ENCODE assay signal across 8 cellular contexts in genomic region chr2:86035883-86036789, GRCh38.
DNase-seq lines count a peak whose midpoint lies in the region; ATAC-seq and TF ChIP-seq lines count a peak whose summit lies in the region.

No MANE protein-coding gene starts in this region.

- H3K4me1 ChIP-seq in transverse colon: peaks cover 26 to 42% (median 33%) of the 10 kb centered on the region in 4 donors

- H3K27ac ChIP-seq in CD4-positive, alpha-beta T cell (ENCODE audit: low read depth, low read length): peak overlapping the region; percentile 88
- H3K27ac ChIP-seq in transverse colon: peak overlapping the region; percentile 82 to 87 (median 85)

- in situ Hi-C loops in transverse colon (cut with MboI; ENCODE audit: low pct_ligation_motif_present in 1 of 4, low pct_unique_long_range_greater_than_20kb in 1 of 4, low sequenced_read_pairs in 3 of 4): no loop called here

- H3K27me3 Mint-ChIP-seq in CD4-positive, alpha-beta T cell: peaks cover 4% of the 10 kb centered on the region
- no peaks in the 10 kb centered on the region for H3K27me3 Mint-ChIP-seq in activated T-helper 17 cell treated with anti-CD3 and anti-CD28 coated beads, Interleukin-2, amount 50 U/mL, for 72 hours

- H3K27ac Mint-ChIP-seq in CD4-positive, alpha-beta T cell: peak overlapping the region; percentile 97
- H3K27ac Mint-ChIP-seq in activated T-helper 17 cell treated with anti-CD3 and anti-CD28 coated beads, Interleukin-2, amount 50 U/mL, for 72 hours: peak overlapping the region; percentile 94

- peak; percentile 46 for TF ChIP-seq CTCF in CD4-positive, alpha-beta T cell (IDR thresholded peaks at IDR 0.05)
- peak; percentile 74 for TF ChIP-seq CTCF in fibroblast of the aortic adventitia (IDR thresholded peaks at IDR 0.05; ENCODE audit: insufficient read depth, low read length)
- TF ChIP-seq CTCF in transverse colon (IDR thresholded peaks at IDR 0.05): peak in 3 of 5 experiments; percentile 11 to 36 (median 25)

- WGBS in transverse colon (ENCODE audit: low coverage in 1 of 2), 2 donors: 16 to 40% methylated on average over 1 to 12 of the region's 12 CpGs

- peaks cover 45% of the 10 kb centered on the region for H3K36me3 Mint-ChIP-seq in CD4-positive, alpha-beta T cell (ENCODE audit: low read depth)
- H3K36me3 Mint-ChIP-seq in activated T-helper 17 cell treated with anti-CD3 and anti-CD28 coated beads, Interleukin-2, amount 50 U/mL, for 72 hours (ENCODE audit: low read depth): peaks cover 98% of the 10 kb centered on the region

- peak overlapping the region; percentile 78 for H3K4me3 Mint-ChIP-seq in CD4-positive, alpha-beta T cell
- H3K4me3 Mint-ChIP-seq in activated T-helper 17 cell treated with anti-CD3 and anti-CD28 coated beads, Interleukin-2, amount 50 U/mL, for 72 hours: peak overlapping the region; percentile 81

- TF ChIP-seq POLR2A in transverse colon (IDR thresholded peaks at IDR 0.05): no peak

- no peaks in the 10 kb centered on the region for H3K27me3 ChIP-seq in CD4-positive, alpha-beta T cell (ENCODE audit: control insufficient read depth, insufficient read depth, low read length)
- H3K27me3 ChIP-seq in transverse colon: no peaks in the 10 kb centered on the region

- no peaks in the 10 kb centered on the region for H3K9me3 Mint-ChIP-seq in CD4-positive, alpha-beta T cell
- no peaks in the 10 kb centered on the region for H3K9me3 Mint-ChIP-seq in activated T-helper 17 cell treated with anti-CD3 and anti-CD28 coated beads, Interleukin-2, amount 50 U/mL, for 72 hours

- no peak for TF ChIP-seq EP300 in transverse colon (IDR thresholded peaks at IDR 0.05; ENCODE audit: low read depth)

- POLR2A ChIA-PET in CD4-positive, alpha-beta T cell (lab: Charles Lee): interaction anchor here (0.6 to 5.3 kb wide), 14 partner anchors 9 to 1468 kb away, joined by 3 to 75 read pairs (median 6); partner anchors contain the start of genes KDM3A, POLR1A, PTCD3 and ST3GAL5

- DNase-seq in CD4-positive, alpha-beta T cell: peak; percentile 47 to 83 (median 67)
- DNase-seq in NOMO-1 treated with DMSO at 0.1 percent for 48 hours (lab: John Stamatoyannopoulos, UW; ENCODE audit: unreplicated experiment): peak; percentile 87
- peak; percentile 79 for DNase-seq in fibroblast of the aortic adventitia (ENCODE audit: low read depth)
- DNase-seq in nucleus accumbens (lab: John Stamatoyannopoulos, UW): peak in 51 of 56 donors; percentile 20 to 81 (median 61)
- peak; percentile 80 for DNase-seq in transverse colon

- H3K36me3 ChIP-seq in transverse colon: peaks cover 0 to 14% (median 7%) of the 10 kb centered on the region in 4 donors

- ATAC-seq in CD4-positive, alpha-beta T cell (ENCODE audit: poor library complexity): peak; percentile 53
- peak; percentile 71 for ATAC-seq in GM19328 (IDR thresholded peaks at IDR 0.05; ENCODE audit: unreplicated experiment)
- peak; percentile 74 for ATAC-seq in HG03460 (IDR thresholded peaks at IDR 0.05; ENCODE audit: unreplicated experiment)
- peak; percentile 61 for ATAC-seq in activated T-helper 17 cell treated with anti-CD3 and anti-CD28 coated beads, Interleukin-2, amount 50 U/mL, for 72 hours (replicated peaks)

- H3K4me3 ChIP-seq in fibroblast of the aortic adventitia (ENCODE audit: low read depth, low read length) (no peak overlapping the region), transverse colon (no peak overlapping the region)

- CTCF ChIA-PET in CD4-positive, alpha-beta T cell (lab: Charles Lee): interaction anchor here (0.7 to 4.9 kb wide), 10 partner anchors 9 to 222 kb away, joined by 3 to 52 read pairs (median 4); partner anchors contain the start of genes POLR1A, PTCD3 and ST3GAL5

- intact Hi-C loops in CD4-positive, alpha-beta T cell (cut with DNase I, micrococcal nuclease): loop anchor here (2.0 to 5.0 kb wide), 7 partner anchors 39 to 209 kb away; partner anchors contain the start of genes IMMT (in 1 of the 2), MRPL35 (in 1 of the 2), PTCD3 (in 1 of the 2) and ST3GAL5 (in 1 of the 2)
- intact Hi-C loops in transverse colon (cut with DNase I; ENCODE audit: low total_unique reads): no loop called here

- no peaks in the 10 kb centered on the region for H3K9me3 ChIP-seq in CD4-positive, alpha-beta T cell (ENCODE audit: control insufficient read depth, low read length)
- no peaks in the 10 kb centered on the region for H3K9me3 ChIP-seq in transverse colon

- H3K4me1 Mint-ChIP-seq in CD4-positive, alpha-beta T cell (ENCODE audit: low read depth): peaks cover 73% of the 10 kb centered on the region
- H3K4me1 Mint-ChIP-seq in activated T-helper 17 cell treated with anti-CD3 and anti-CD28 coated beads, Interleukin-2, amount 50 U/mL, for 72 hours: peaks cover 44% of the 10 kb centered on the region
